8 cellular contexts compared by ENCODE assay signal in the genomic region with DNA sequence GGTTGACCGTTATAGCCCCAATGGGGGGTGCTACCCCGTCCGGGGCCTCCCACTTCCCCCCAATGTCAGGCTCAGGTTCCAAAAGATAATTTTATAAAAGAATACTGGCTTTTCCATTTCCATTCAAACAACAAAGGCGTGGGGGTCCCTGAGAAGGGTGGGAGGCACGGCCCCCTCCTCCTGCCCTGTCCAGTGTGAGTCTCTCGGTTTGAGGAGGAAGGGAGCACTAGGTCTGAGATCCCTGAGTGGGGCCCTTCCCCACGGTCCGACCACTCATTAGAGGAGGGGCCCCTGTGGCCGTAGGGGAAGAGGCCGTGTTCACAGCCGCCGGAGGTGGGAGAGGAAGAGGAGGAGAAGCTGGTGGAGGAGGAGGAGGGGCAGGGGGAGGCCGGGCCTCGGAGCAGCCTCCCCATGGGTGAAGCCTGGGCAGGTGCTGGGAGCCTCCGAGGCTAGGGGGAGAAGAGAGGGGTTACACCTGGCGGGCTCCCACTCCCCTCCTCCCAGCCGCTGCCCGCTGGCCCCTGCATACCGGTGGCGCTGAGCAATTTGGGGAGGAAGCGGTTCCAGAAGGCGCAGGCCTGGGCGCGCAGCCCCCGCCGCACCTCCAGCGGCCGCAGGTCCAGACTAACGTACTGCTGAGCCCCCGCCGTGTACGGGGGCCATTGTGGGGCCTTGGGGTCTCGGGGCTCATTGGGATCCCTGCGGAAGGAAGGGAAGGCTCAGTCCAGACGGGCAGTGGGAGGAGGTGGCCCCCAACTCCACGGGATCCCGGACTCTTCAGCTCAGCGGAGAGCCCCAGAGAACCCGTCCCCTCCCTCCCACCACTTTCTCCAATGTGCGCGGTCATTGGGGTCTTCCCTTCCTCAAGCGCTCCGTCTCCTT. TPM values are rescaled to one million over a fixed set of nuclear protein-coding genes. Genes with fewer than 3 reads are reported as not detected.
A peak's percentile ranks its signal among the peaks of the same experiment; 100 is the strongest.
DNase-seq lines count a peak whose midpoint lies in the region; ATAC-seq and TF ChIP-seq lines count a peak whose summit lies in the region.

No MANE protein-coding gene starts in this region.

- intact Hi-C loops in adrenal gland (cut with DNase I) = loop anchor here in 1 of 2 donors (10.0 kb wide), 2 partner anchors 274 to 394 kb away; a partner anchor contains a TSS

- H3K27ac ChIP-seq in adrenal gland = peak overlapping the region in 4 of 5 donors; percentile 77 to 94 (median 86)
- H3K27ac ChIP-seq in layer of hippocampus (ENCODE audit: low read depth, low read length) = peak overlapping the region; percentile 88
- H3K27ac ChIP-seq in thymus (ENCODE audit: low read depth) = peak overlapping the region; percentile 37

- peaks cover 0 to 26% of the 10 kb centered on the region in 2 donors for H3K36me3 ChIP-seq in adrenal gland (replicated peaks in 1 of 2)
- peaks cover 25% of the 10 kb centered on the region for H3K36me3 ChIP-seq in thymus (ENCODE audit: control insufficient read depth, insufficient read depth)

- H3K4me1 Mint-ChIP-seq in activated CD8-positive, alpha-beta memory T cell treated with anti-CD3 and anti-CD28 coated beads, Interleukin-2, amount 10 ng/mL, durations not matched to agents 7 days and 5 days = peaks cover 41% of the 10 kb centered on the region

- peaks cover 28% of the 10 kb centered on the region for H3K27me3 Mint-ChIP-seq in activated CD8-positive, alpha-beta memory T cell treated with anti-CD3 and anti-CD28 coated beads, Interleukin-2, amount 10 ng/mL, durations not matched to agents 7 days and 5 days

- no peaks in the 10 kb centered on the region for H3K9me3 Mint-ChIP-seq in activated CD8-positive, alpha-beta memory T cell treated with anti-CD3 and anti-CD28 coated beads, Interleukin-2, amount 10 ng/mL, durations not matched to agents 7 days and 5 days (ENCODE audit: low read depth)

- DNase-seq in activated CD8-positive, alpha-beta memory T cell treated with anti-CD3 and anti-CD28 coated beads, Interleukin-2, amount 10 ng/mL, durations not matched to agents 7 days and 5 days = no peak
- no peak for DNase-seq in activated CD8-positive, alpha-beta memory T cell treated with anti-CD3 and anti-CD28 coated beads, Interleukin-2, amount 50 U/mL, for 48 hours
- peak in 2 of 7 donors; percentile 41 to 52 for DNase-seq in adrenal gland
- DNase-seq in activated effector memory CD4-positive, alpha-beta T cell treated with Interleukin-2 at 50 U/mL for 16 hours = no peak
- DNase-seq in NCI-H1048 (lab: John Stamatoyannopoulos, UW) = no peak

- peaks cover 26% of the 10 kb centered on the region for H3K36me3 Mint-ChIP-seq in activated CD8-positive, alpha-beta memory T cell treated with anti-CD3 and anti-CD28 coated beads, Interleukin-2, amount 10 ng/mL, durations not matched to agents 7 days and 5 days

- CTCF ChIA-PET in activated CD8-positive, alpha-beta memory T cell treated with anti-CD3 and anti-CD28 coated beads, Interleukin-2, amount 10 ng/mL, durations not matched to agents 7 days and 5 days (lab: Charles Lee) = interaction anchor here (0.6 to 5.4 kb wide), 9 partner anchors 14 to 392 kb away, joined by 3 to 44 read pairs (median 3); a partner anchor contains a TSS

- peak overlapping the region; percentile 77 for H3K27ac Mint-ChIP-seq in activated CD8-positive, alpha-beta memory T cell treated with anti-CD3 and anti-CD28 coated beads, Interleukin-2, amount 10 ng/mL, durations not matched to agents 7 days and 5 days

- H3K4me1 ChIP-seq in adrenal gland (replicated peaks in 1 of 2) = peaks cover 24 to 49% of the 10 kb centered on the region in 2 donors
- peaks cover 12% of the 10 kb centered on the region for H3K4me1 ChIP-seq in thymus (ENCODE audit: control insufficient read depth, insufficient read depth, low read length)

- peaks cover 9% of the 10 kb centered on the region for H3K27me3 ChIP-seq in adrenal gland
- peaks cover 4% of the 10 kb centered on the region for H3K27me3 ChIP-seq in layer of hippocampus (ENCODE audit: control insufficient read depth, insufficient read depth, low read length)
- peaks cover 51% of the 10 kb centered on the region for H3K27me3 ChIP-seq in thymus (ENCODE audit: control insufficient read depth, insufficient read depth)

- peak overlapping the region; percentile 77 for H3K4me3 Mint-ChIP-seq in activated CD8-positive, alpha-beta memory T cell treated with anti-CD3 and anti-CD28 coated beads, Interleukin-2, amount 10 ng/mL, durations not matched to agents 7 days and 5 days

- no peak for TF ChIP-seq POLR2A in adrenal gland (IDR thresholded peaks at IDR 0.05)

- peak overlapping the region in 2 of 4 donors; percentile 40 to 65 for H3K4me3 ChIP-seq in adrenal gland
- H3K4me3 ChIP-seq in thymus (ENCODE audit: low read length) = peak overlapping the region; percentile 66

- ATAC-seq in activated CD8-positive, alpha-beta memory T cell treated with anti-CD3 and anti-CD28 coated beads, Interleukin-2, amount 10 ng/mL, durations not matched to agents 7 days and 5 days = no peak
- no peak for ATAC-seq in HG03521 (IDR thresholded peaks at IDR 0.05; ENCODE audit: unreplicated experiment)

- TF ChIP-seq CTCF in adrenal gland (IDR thresholded peaks at IDR 0.05) = no peak

- WGBS in adrenal gland, 4 donors = 19 to 36% (median 29%) methylated on average over 20 to 43 of the region's 43 CpGs
- WGBS in thymus = 8% methylated on average over 43 of the region's 43 CpGs

- H3K9me3 ChIP-seq in adrenal gland (replicated peaks in 1 of 3) = no peaks in the 10 kb centered on the region
- H3K9me3 ChIP-seq in thymus (ENCODE audit: control insufficient read depth) = no peaks in the 10 kb centered on the region

RNA-seq across cellular contexts. Expression of a gene that starts 1.4 kb away (rescaled TPM):
- total RNA-seq in activated CD8-positive, alpha-beta memory T cell treated with anti-CD3 and anti-CD28 coated beads, Interleukin-2, amount 10 ng/mL, durations not matched to agents 7 days and 5 days = 1 to 10 TPM; 2.3 to 2.7 TPM
- 10 to 100 TPM in 1 of 8 donors, 1 to 10 TPM in 7; 2.8 to 12.7 (median 5.9) TPM for total RNA-seq in adrenal gland
- polyA plus RNA-seq in adrenal gland (1 to 10 TPM; 2.5 to 6.8 (median 6.5) TPM), thymus (3.6 TPM)

RNA-seq across cellular contexts. Expression of a gene that starts 4.8 kb away (rescaled TPM):
- under 1 TPM in 1 of 2 experiments, not detected in 1; 0.23 TPM for total RNA-seq in activated CD8-positive, alpha-beta memory T cell treated with anti-CD3 and anti-CD28 coated beads, Interleukin-2, amount 10 ng/mL, durations not matched to agents 7 days and 5 days
- total RNA-seq in adrenal gland = 10 to 100 TPM in 1 of 8 donors, 1 to 10 TPM in 4, under 1 TPM in 3; 0.26 to 10.2 (median 2.2) TPM
- polyA plus RNA-seq in adrenal gland (1 to 10 TPM; 1.2 to 3.3 (median 3.0) TPM), thymus (7.9 TPM)

RNA-seq across cellular contexts. Expression of a gene that starts 16.0 kb away (rescaled TPM):
- 100 to 1,000 TPM; 290 to 312 TPM for total RNA-seq in activated CD8-positive, alpha-beta memory T cell treated with anti-CD3 and anti-CD28 coated beads, Interleukin-2, amount 10 ng/mL, durations not matched to agents 7 days and 5 days
- 100 to 1,000 TPM in 4 of 8 donors, 10 to 100 TPM in 4; 44.0 to 156 (median 90.6) TPM for total RNA-seq in adrenal gland
- polyA plus RNA-seq in adrenal gland = 100 to 1,000 TPM in 2 of 3 donors, 10 to 100 TPM in 1; 83.7 to 289 (median 226) TPM
- 120 TPM for polyA plus RNA-seq in thymus

RNA-seq across cellular contexts. Expression of a gene that starts 23.7 kb away (rescaled TPM):
- 10 to 100 TPM; 38.2 to 39.3 TPM for total RNA-seq in activated CD8-positive, alpha-beta memory T cell treated with anti-CD3 and anti-CD28 coated beads, Interleukin-2, amount 10 ng/mL, durations not matched to agents 7 days and 5 days
- total RNA-seq in adrenal gland = 100 to 1,000 TPM in 2 of 8 donors, 10 to 100 TPM in 6; 44.8 to 105 (median 75.6) TPM
- polyA plus RNA-seq in adrenal gland (10 to 100 TPM in 2 of 3 donors, 1 to 10 TPM in 1; 8.9 to 88.6 (median 67.6) TPM), thymus (26.1 TPM)

RNA-seq across cellular contexts. Expression of a gene that starts 38.4 kb away (rescaled TPM):
- total RNA-seq in activated CD8-positive, alpha-beta memory T cell treated with anti-CD3 and anti-CD28 coated beads, Interleukin-2, amount 10 ng/mL, durations not matched to agents 7 days and 5 days = 10 to 100 TPM; 28.6 to 30.1 TPM
- total RNA-seq in adrenal gland = 10 to 100 TPM in 7 of 8 donors, 1 to 10 TPM in 1; 8.0 to 35.1 (median 20.2) TPM
- 10 to 100 TPM in 2 of 3 donors, 1 to 10 TPM in 1; 6.1 to 60.3 (median 34.6) TPM for polyA plus RNA-seq in adrenal gland
- polyA plus RNA-seq in thymus = 48.0 TPM

Comparison
In these comparisons a context has a peak if more than half of its experiments do, and no peak if none do; other contexts are left out.
1. H3K27ac ChIP-seq: peak in every context shown above with its lines; median percentile 88 in layer of hippocampus; 86 in adrenal gland; 37 in thymus.